Comparison of ENCODE assay signal across 13 cellular contexts in genomic region chr5:14148890-14149671, GRCh38. TPM values are rescaled to one million over a fixed set of nuclear protein-coding genes. Genes with fewer than 3 reads are reported as not detected.
A peak's percentile ranks its signal among the peaks of the same experiment; 100 is the strongest.
DNase-seq lines count a peak whose midpoint lies in the region; ATAC-seq and TF ChIP-seq lines count a peak whose summit lies in the region.
"Had no signal": no experiment of that assay in that cellular context is flagged by ENCODE, and none has a peak within 500 bp of the region (broad histone marks: within the 10 kb centered on the region; RNA-seq: fewer than 3 reads in every experiment).

No MANE protein-coding gene starts in this region.

- ATAC-seq in GM19468 (IDR thresholded peaks at IDR 0.05; ENCODE audit: extremely low read depth, unreplicated experiment) (peak; percentile 15), right lobe of liver (peak; percentile 53 to 78 (median 64))
- ATAC-seq: gastrocnemius medialis had no signal

- TF ChIP-seq POLR2A in right lobe of liver (IDR thresholded peaks at IDR 0.05) = no peak

- peaks cover 0 to 47% (median 22%) of the 10 kb centered on the region in 4 donors for H3K4me1 ChIP-seq in right lobe of liver

- WGBS in right lobe of liver (ENCODE audit: insufficient coverage, low coverage, low lambda C conversion rate, missing lambda C conversion rate) = 16% methylated on average over 6 of the region's 15 CpGs

- H3K36me3 ChIP-seq in right lobe of liver = no peaks in the 10 kb centered on the region
- H3K36me3 ChIP-seq: gastrocnemius medialis had no signal

- DNase-seq in ACHN (peak; percentile 16), RWPE1 (ENCODE audit: low spot score) (no peak), right lobe of liver (peak; percentile 42 to 70 (median 59)), NK-92 (lab: John Stamatoyannopoulos, UW; ENCODE audit: unreplicated experiment) (no peak), retina (no peak), foreskin melanocyte (no peak)
- DNase-seq in activated T-helper 1 cell treated with anti-CD3 and anti-CD28 coated beads, Interleukin-12 subunit alpha, Interleukin-12 subunit beta, Interleukin-2, Interleukin-4 antibody, amounts not matched to agents 30 ng/mL and 10 ng/mL and 1 ng/mL, durations not matched to agents 14 hours and 24 hours and 36 hours (ENCODE audit: low spot score) = no peak
- DNase-seq: activated T-cell treated with anti-CD3 and anti-CD28 coated beads, Interleukin-2, amount 50 U/mL, for 24 hours; gastrocnemius medialis; midbrain; OCI-M1; stimulated activated naive CD4-positive, alpha-beta T cell treated with Interleukin-2 at 50 U/mL for 16 hours had no signal

- POLR2A ChIA-PET in RWPE1 (lab: Yijun Ruan, JAX; ENCODE audit: low non-redundant PET) = no interaction called here

- H3K27ac Mint-ChIP-seq in activated T-helper 1 cell treated with anti-CD3 and anti-CD28 coated beads, Interleukin-12 subunit alpha, Interleukin-12 subunit beta, Interleukin-2, Interleukin-4 antibody, amounts not matched to agents 30 ng/mL and 10 ng/mL and 1 ng/mL, durations not matched to agents 14 hours and 24 hours and 36 hours = no peak overlapping the region
- H3K27ac Mint-ChIP-seq: activated T-cell treated with anti-CD3 and anti-CD28 coated beads, Interleukin-2, amount 50 U/mL, for 24 hours had no signal

- H3K27ac ChIP-seq in RWPE1 = peak overlapping the region; percentile 9
- peak overlapping the region; percentile 38 to 65 (median 50) for H3K27ac ChIP-seq in right lobe of liver
- H3K27ac ChIP-seq: gastrocnemius medialis had no signal

- CTCF ChIA-PET in RWPE1 (lab: Yijun Ruan, JAX) = no interaction called here

- in situ Hi-C loops in ACHN (cut with HindIII; ENCODE audit: low pct_ligation_motif_present, low pct_unique_long_range_greater_than_20kb, low sequenced_read_pairs) = no loop called here

- intact Hi-C loops in right lobe of liver (cut with DNase I) = no loop called here
- intact Hi-C loops in activated T-helper 1 cell treated with anti-CD3 and anti-CD28 coated beads, Interleukin-12 subunit alpha, Interleukin-12 subunit beta, Interleukin-2, Interleukin-4 antibody, amounts not matched to agents 30 ng/mL and 10 ng/mL and 1 ng/mL, durations not matched to agents 14 hours and 24 hours and 36 hours (cut with micrococcal nuclease) = loop anchor here (10.0 kb wide), 1 partner anchor 726 kb away; the partner anchor contains the start of gene ANKH

- no peaks in the 10 kb centered on the region for H3K36me3 Mint-ChIP-seq in activated T-helper 1 cell treated with anti-CD3 and anti-CD28 coated beads, Interleukin-12 subunit alpha, Interleukin-12 subunit beta, Interleukin-2, Interleukin-4 antibody, amounts not matched to agents 30 ng/mL and 10 ng/mL and 1 ng/mL, durations not matched to agents 14 hours and 24 hours and 36 hours (ENCODE audit: low read depth)

- H3K27me3 Mint-ChIP-seq in activated T-helper 1 cell treated with anti-CD3 and anti-CD28 coated beads, Interleukin-12 subunit alpha, Interleukin-12 subunit beta, Interleukin-2, Interleukin-4 antibody, amounts not matched to agents 30 ng/mL and 10 ng/mL and 1 ng/mL, durations not matched to agents 14 hours and 24 hours and 36 hours (ENCODE audit: insufficient read depth) = peaks cover 53% of the 10 kb centered on the region

- TF ChIP-seq CTCF in RWPE1 (conservative IDR thresholded peaks at IDR 0.05; ENCODE audit: low read depth) (no peak), right lobe of liver (IDR thresholded peaks at IDR 0.05) (no peak)

- H3K27me3 ChIP-seq in right lobe of liver = no peaks in the 10 kb centered on the region
- H3K27me3 ChIP-seq: gastrocnemius medialis had no signal

- H3K9me3 Mint-ChIP-seq in activated T-helper 1 cell treated with anti-CD3 and anti-CD28 coated beads, Interleukin-12 subunit alpha, Interleukin-12 subunit beta, Interleukin-2, Interleukin-4 antibody, amounts not matched to agents 30 ng/mL and 10 ng/mL and 1 ng/mL, durations not matched to agents 14 hours and 24 hours and 36 hours = no peaks in the 10 kb centered on the region
- H3K9me3 Mint-ChIP-seq: activated T-cell treated with anti-CD3 and anti-CD28 coated beads, Interleukin-2, amount 50 U/mL, for 24 hours had no signal

- peaks cover 5% of the 10 kb centered on the region for H3K4me1 Mint-ChIP-seq in activated T-helper 1 cell treated with anti-CD3 and anti-CD28 coated beads, Interleukin-12 subunit alpha, Interleukin-12 subunit beta, Interleukin-2, Interleukin-4 antibody, amounts not matched to agents 30 ng/mL and 10 ng/mL and 1 ng/mL, durations not matched to agents 14 hours and 24 hours and 36 hours (ENCODE audit: low read depth)

- no peaks in the 10 kb centered on the region for H3K9me3 ChIP-seq in right lobe of liver
- H3K9me3 ChIP-seq: gastrocnemius medialis had no signal

- H3K4me3 ChIP-seq in right lobe of liver = peak overlapping the region in 1 of 3 donors; percentile 5
- H3K4me3 ChIP-seq: gastrocnemius medialis had no signal

- H3K4me3 Mint-ChIP-seq in activated T-helper 1 cell treated with anti-CD3 and anti-CD28 coated beads, Interleukin-12 subunit alpha, Interleukin-12 subunit beta, Interleukin-2, Interleukin-4 antibody, amounts not matched to agents 30 ng/mL and 10 ng/mL and 1 ng/mL, durations not matched to agents 14 hours and 24 hours and 36 hours = no peak overlapping the region
- H3K4me3 Mint-ChIP-seq: activated T-cell treated with anti-CD3 and anti-CD28 coated beads, Interleukin-2, amount 50 U/mL, for 24 hours had no signal

RNA-seq across cellular contexts. Expression of gene TRIO, which starts 5.9 kb away (rescaled TPM):
- total RNA-seq in right lobe of liver = 10 to 100 TPM; 34.7 to 63.5 (median 50.2) TPM
- total RNA-seq in activated T-helper 1 cell treated with anti-CD3 and anti-CD28 coated beads, Interleukin-12 subunit alpha, Interleukin-12 subunit beta, Interleukin-2, Interleukin-4 antibody, amounts not matched to agents 30 ng/mL and 10 ng/mL and 1 ng/mL, durations not matched to agents 14 hours and 24 hours and 36 hours = 10.2 and 11.4 TPM in 2 replicates

Comparison
In these comparisons a context has a peak if more than half of its experiments do, and no peak if none do; other contexts are left out.
1. DNase-seq: peak in ACHN (single experiment) and right lobe of liver (3 of 3); none in RWPE1 (single experiment), NK-92 (single experiment), activated T-helper 1 cell treated with anti-CD3 and anti-CD28 coated beads, Interleukin-12 subunit alpha, Interleukin-12 subunit beta, Interleukin-2, Interleukin-4 antibody, amounts not matched to agents 30 ng/mL and 10 ng/mL and 1 ng/mL, durations not matched to agents 14 hours and 24 hours and 36 hours (single experiment), retina (single experiment) and foreskin melanocyte (single experiment).